1 cellular context compared by ENCODE assay signal in genomic region chr20:62143118-62143975, GRCh38.
TF ChIP-seq lines count a peak whose summit lies in the region.

TSS of gene PSMA7 (minus strand) at chr20:62143394. CDS start at chr20:62143303, 91 bp downstream.
TSS of gene SS18L1 (plus strand) at chr20:62143769. CDS start at chr20:62143821, 52 bp downstream.

TF ChIP-seq in HepG2, 621 proteins besides CTCF, POLR2A, EP300 and RAD21 (continued from another document and continues in another):
- no peak for TF ChIP-seq DMTF1 (CRISPR knock-in tag; IDR thresholded peaks at IDR 0.05)
- peak; percentile 66; the same call in 1 of the 2 replicates for TF ChIP-seq KAT8 (CRISPR knock-in tag; IDR thresholded peaks at IDR 0.05)
- TF ChIP-seq ZNF34 (CRISPR knock-in tag; IDR thresholded peaks at IDR 0.05; ENCODE audit: borderline replicate concordance): peak; percentile 97; the same call in 1 of the 2 replicates
- no peak for TF ChIP-seq PRDM15 (CRISPR knock-in tag; IDR thresholded peaks at IDR 0.05)
- peak; percentile 91 for TF ChIP-seq ZSCAN21 (CRISPR knock-in tag; IDR thresholded peaks at IDR 0.05; ENCODE audit: borderline replicate concordance)
- TF ChIP-seq HNRNPUL1 (IDR thresholded peaks at IDR 0.05; ENCODE audit: low read depth, low read length): no peak
- TF ChIP-seq ZNF724P (CRISPR knock-in tag; IDR thresholded peaks at IDR 0.05; ENCODE audit: borderline replicate concordance): no peak; the same call in 1 of the 2 replicates
- 0 out of 2 replicates have a peak, but pooled peaks have one; percentile 13 for TF ChIP-seq KDM1A (CRISPR knock-in tag; IDR thresholded peaks at IDR 0.05)
- no peak for TF ChIP-seq DBP (CRISPR knock-in tag; IDR thresholded peaks at IDR 0.05; ENCODE audit: not compliant biosample characterization)
- no peak for TF ChIP-seq MTF2 (CRISPR knock-in tag; IDR thresholded peaks at IDR 0.05; ENCODE audit: borderline replicate concordance)
- TF ChIP-seq ZNF317 (CRISPR knock-in tag; IDR thresholded peaks at IDR 0.05): no peak
- no peak for TF ChIP-seq CEBPG (CRISPR knock-in tag; IDR thresholded peaks at IDR 0.05)
- TF ChIP-seq NKX3-1 (CRISPR knock-in tag; IDR thresholded peaks at IDR 0.05): no peak
- TF ChIP-seq MED1 (CRISPR knock-in tag; IDR thresholded peaks at IDR 0.05): peak; percentile 71
- no peak; the same call in 1 of the 2 replicates for TF ChIP-seq ZNF772 (CRISPR knock-in tag; IDR thresholded peaks at IDR 0.05)
- TF ChIP-seq TGIF2 (CRISPR knock-in tag; IDR thresholded peaks at IDR 0.05): no peak
- no peak for TF ChIP-seq FOSL1 (CRISPR knock-in tag; IDR thresholded peaks at IDR 0.05; ENCODE audit: borderline replicate concordance)
- peak; percentile 63 for TF ChIP-seq YY1 (IDR thresholded peaks at IDR 0.05; ENCODE audit: insufficient read depth, insufficient replicate concordance, low read depth, low read length)
- peak; percentile 86 for TF ChIP-seq BRD4 (CRISPR knock-in tag; IDR thresholded peaks at IDR 0.05)
- no peak for TF ChIP-seq SNAI1 (CRISPR knock-in tag; IDR thresholded peaks at IDR 0.05; ENCODE audit: borderline replicate concordance)
- TF ChIP-seq ZNF709 (CRISPR knock-in tag; IDR thresholded peaks at IDR 0.05): no peak; the same call in 1 of the 2 replicates
- TF ChIP-seq CHD2 (IDR thresholded peaks at IDR 0.05; ENCODE audit: low read depth, low read length): peak; percentile 12; the same call in 1 of the 2 replicates
- no peak for TF ChIP-seq ZNF703 (CRISPR knock-in tag; IDR thresholded peaks at IDR 0.05; ENCODE audit: borderline replicate concordance)
- TF ChIP-seq ZNF782 (CRISPR knock-in tag; IDR thresholded peaks at IDR 0.05; ENCODE audit: borderline replicate concordance): peak; percentile 88; the same call in 1 of the 2 replicates
- TF ChIP-seq ZNF710 (CRISPR knock-in tag; IDR thresholded peaks at IDR 0.05; ENCODE audit: borderline replicate concordance): no peak
- TF ChIP-seq ATF7 (IDR thresholded peaks at IDR 0.05): no peak
- 0 out of 2 replicates have a peak, but pooled peaks have one; percentile 27 for TF ChIP-seq ATF7 (CRISPR knock-in tag; IDR thresholded peaks at IDR 0.05)
- TF ChIP-seq ZNF530 (CRISPR knock-in tag; IDR thresholded peaks at IDR 0.05; ENCODE audit: low read depth): no peak
- no peak for TF ChIP-seq ZNF253 (CRISPR knock-in tag; IDR thresholded peaks at IDR 0.05; ENCODE audit: borderline replicate concordance)
- TF ChIP-seq SOX5 (CRISPR knock-in tag; IDR thresholded peaks at IDR 0.05; ENCODE audit: borderline replicate concordance): peak; percentile 40; the same call in 1 of the 2 replicates
- TF ChIP-seq CBX2 (IDR thresholded peaks at IDR 0.05; ENCODE audit: low read depth, low read length): no peak
- no peak for TF ChIP-seq CBX2 (CRISPR knock-in tag; IDR thresholded peaks at IDR 0.05; ENCODE audit: low read depth)
- TF ChIP-seq SMAD3 (CRISPR knock-in tag; IDR thresholded peaks at IDR 0.05): no peak
- TF ChIP-seq CREB1 (IDR thresholded peaks at IDR 0.05): peak; percentile 79; the same call in 1 of the 2 replicates
- no peak for TF ChIP-seq CREB1 (CRISPR knock-in tag; IDR thresholded peaks at IDR 0.05)
- TF ChIP-seq MXI1 (IDR thresholded peaks at IDR 0.05; ENCODE audit: borderline replicate concordance, low read depth, low read length): peak; percentile 91
- no peak for TF ChIP-seq SMYD3 (CRISPR knock-in tag; IDR thresholded peaks at IDR 0.05)
- TF ChIP-seq GPBP1L1 (CRISPR knock-in tag; IDR thresholded peaks at IDR 0.05): no peak
- TF ChIP-seq ATM (IDR thresholded peaks at IDR 0.05; ENCODE audit: borderline replicate concordance): no peak
- no peak for TF ChIP-seq ZNF75D (CRISPR knock-in tag; IDR thresholded peaks at IDR 0.05; ENCODE audit: borderline replicate concordance)
- TF ChIP-seq ZNF883 (CRISPR knock-in tag; IDR thresholded peaks at IDR 0.05; ENCODE audit: not compliant biosample characterization): peak; percentile 96
- peak; percentile 83; the same call in 1 of the 2 replicates for TF ChIP-seq ZNF768 (CRISPR knock-in tag; IDR thresholded peaks at IDR 0.05)
- peak; percentile 8 for TF ChIP-seq MED13 (CRISPR knock-in tag; IDR thresholded peaks at IDR 0.05)
- TF ChIP-seq RBM39 (IDR thresholded peaks at IDR 0.05; ENCODE audit: low read depth, low read length, poor library complexity, severe bottlenecking): peak; percentile 45
- TF ChIP-seq KLF16 (CRISPR knock-in tag; IDR thresholded peaks at IDR 0.05): peak in 1 of 2 experiments; percentile 76; a peak in 2 of 4 replicates
- no peak for TF ChIP-seq MLXIP (CRISPR knock-in tag; IDR thresholded peaks at IDR 0.05; ENCODE audit: borderline replicate concordance)
- peak; percentile 66 for TF ChIP-seq PHF20 (CRISPR knock-in tag; IDR thresholded peaks at IDR 0.05)
- no peak for TF ChIP-seq SETDB1 (CRISPR knock-in tag; IDR thresholded peaks at IDR 0.05; ENCODE audit: borderline replicate concordance)
- TF ChIP-seq ZSCAN12 (CRISPR knock-in tag; IDR thresholded peaks at IDR 0.05): no peak
- peak; percentile 92; the same call in 1 of the 2 replicates for TF ChIP-seq AHR (CRISPR knock-in tag; IDR thresholded peaks at IDR 0.05)
- no peak for TF ChIP-seq TRAFD1 (CRISPR knock-in tag; IDR thresholded peaks at IDR 0.05; ENCODE audit: borderline replicate concordance)
- peak; percentile 34; the same call in 1 of the 2 replicates for TF ChIP-seq MTERF4 (CRISPR knock-in tag; IDR thresholded peaks at IDR 0.05)
- TF ChIP-seq ZNF576 (CRISPR knock-in tag; IDR thresholded peaks at IDR 0.05): no peak
- TF ChIP-seq TBX2 (CRISPR knock-in tag; IDR thresholded peaks at IDR 0.05; ENCODE audit: borderline replicate concordance): peak; percentile 76
